In genomic region chr1:222817529-222817928, GRCh38 we compare ENCODE assay signal across 2 cellular contexts.
TF ChIP-seq lines count a peak whose summit lies in the region.

No MANE protein-coding gene starts in this region.

TF ChIP-seq in endothelial cell of umbilical vein, 7 proteins besides CTCF, POLR2A, EP300 and RAD21 (continued from another document):
- TF ChIP-seq MYC (IDR thresholded peaks at IDR 0.05; ENCODE audit: low read depth, low read length) (no peak), EZH2 (IDR thresholded peaks at IDR 0.05; ENCODE audit: borderline replicate concordance, low read depth, low read length, severe bottlenecking) (no peak)

TF ChIP-seq in neural cell, 6 proteins besides CTCF, POLR2A, EP300 and RAD21 (continued from another document):
- TF ChIP-seq, protein P1, sequence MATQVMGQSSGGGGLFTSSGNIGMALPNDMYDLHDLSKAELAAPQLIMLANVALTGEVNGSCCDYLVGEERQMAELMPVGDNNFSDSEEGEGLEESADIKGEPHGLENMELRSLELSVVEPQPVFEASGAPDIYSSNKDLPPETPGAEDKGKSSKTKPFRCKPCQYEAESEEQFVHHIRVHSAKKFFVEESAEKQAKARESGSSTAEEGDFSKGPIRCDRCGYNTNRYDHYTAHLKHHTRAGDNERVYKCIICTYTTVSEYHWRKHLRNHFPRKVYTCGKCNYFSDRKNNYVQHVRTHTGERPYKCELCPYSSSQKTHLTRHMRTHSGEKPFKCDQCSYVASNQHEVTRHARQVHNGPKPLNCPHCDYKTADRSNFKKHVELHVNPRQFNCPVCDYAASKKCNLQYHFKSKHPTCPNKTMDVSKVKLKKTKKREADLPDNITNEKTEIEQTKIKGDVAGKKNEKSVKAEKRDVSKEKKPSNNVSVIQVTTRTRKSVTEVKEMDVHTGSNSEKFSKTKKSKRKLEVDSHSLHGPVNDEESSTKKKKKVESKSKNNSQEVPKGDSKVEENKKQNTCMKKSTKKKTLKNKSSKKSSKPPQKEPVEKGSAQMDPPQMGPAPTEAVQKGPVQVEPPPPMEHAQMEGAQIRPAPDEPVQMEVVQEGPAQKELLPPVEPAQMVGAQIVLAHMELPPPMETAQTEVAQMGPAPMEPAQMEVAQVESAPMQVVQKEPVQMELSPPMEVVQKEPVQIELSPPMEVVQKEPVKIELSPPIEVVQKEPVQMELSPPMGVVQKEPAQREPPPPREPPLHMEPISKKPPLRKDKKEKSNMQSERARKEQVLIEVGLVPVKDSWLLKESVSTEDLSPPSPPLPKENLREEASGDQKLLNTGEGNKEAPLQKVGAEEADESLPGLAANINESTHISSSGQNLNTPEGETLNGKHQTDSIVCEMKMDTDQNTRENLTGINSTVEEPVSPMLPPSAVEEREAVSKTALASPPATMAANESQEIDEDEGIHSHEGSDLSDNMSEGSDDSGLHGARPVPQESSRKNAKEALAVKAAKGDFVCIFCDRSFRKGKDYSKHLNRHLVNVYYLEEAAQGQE (IDR thresholded peaks at IDR 0.05; ENCODE audit: borderline replicate concordance) = no peak
- TF ChIP-seq SMC3 (conservative IDR thresholded peaks at IDR 0.05; ENCODE audit: poor library complexity) (no peak), POLR2AphosphoS5 (IDR thresholded peaks at IDR 0.05) (no peak), MXI1 (conservative IDR thresholded peaks at IDR 0.05; ENCODE audit: poor library complexity, severe bottlenecking) (no peak)
TF ChIP-seq in neural cell: peak in this region for 0.
